In genomic region chr7:147498081-147498480, GRCh38 we compare ENCODE assay signal across 22 cellular contexts.
"Had no signal": no experiment of that assay in that cellular context is flagged by ENCODE, and none has a peak within 500 bp of the region (broad histone marks: within the 10 kb centered on the region; RNA-seq: fewer than 3 reads in every experiment).

No MANE protein-coding gene starts in this region.

- H3K27me3 ChIP-seq: dorsolateral prefrontal cortex, ovary, sigmoid colon, stomach, tibial artery had no signal

- H3K36me3 ChIP-seq: lower lobe of right lung, ovary, sigmoid colon, stomach, tibial artery had no signal

- ATAC-seq: esophagus mucosa; left ventricle myocardium superior; lower lobe of right lung; natural killer cell; psoas muscle; right cardiac atrium; stimulated activated effector memory CD8-positive, alpha-beta T cell treated with anti-CD3 and anti-CD28 coated beads, Interleukin-12 subunit alpha, Interleukin-12 subunit beta, amount 100 ng/mL, for 72 hours had no signal

- DNase-seq: dorsolateral prefrontal cortex; effector CD8-positive, alpha-beta T cell; endodermal cell; hypothalamus; immature natural killer cell; left ventricle myocardium superior; lower lobe of right lung; natural killer cell; occipital lobe; ovary; posterior cingulate gyrus; psoas muscle; right cardiac atrium; sigmoid colon; stimulated activated CD4-positive, alpha-beta T cell treated with anti-CD3 and anti-CD28 coated beads, Interleukin-2, amount 100 ng/mL, for 24 hours; stimulated activated CD4-positive, alpha-beta T cell treated with anti-CD3 and anti-CD28 coated beads, Interleukin-4, amount 100 ng/mL, for 24 hours; stimulated activated naive CD4-positive, alpha-beta T cell treated with Interleukin-2 at 50 U/mL for 16 hours; stomach; tibial artery had no signal

- H3K27ac ChIP-seq: dorsolateral prefrontal cortex, epithelial cell of prostate, lower lobe of right lung, ovary, psoas muscle, sigmoid colon, stomach, tibial artery had no signal

- H3K4me3 ChIP-seq: dorsolateral prefrontal cortex, lower lobe of right lung, ovary, psoas muscle, sigmoid colon, stomach, tibial artery had no signal

- H3K9me3 ChIP-seq: lower lobe of right lung, ovary, psoas muscle, sigmoid colon, stomach, tibial artery had no signal

- H3K4me1 ChIP-seq: lower lobe of right lung, psoas muscle, sigmoid colon, stomach, tibial artery had no signal
